12 cellular contexts compared by ENCODE assay signal in genomic region chr3:112811150-112811884, GRCh38. TPM values are rescaled to one million over a fixed set of nuclear protein-coding genes. Genes with fewer than 3 reads are reported as not detected.
DNase-seq lines count a peak whose midpoint lies in the region; ATAC-seq and TF ChIP-seq lines count a peak whose summit lies in the region.
"Had no signal": no experiment of that assay in that cellular context is flagged by ENCODE, and none has a peak within 500 bp of the region (broad histone marks: within the 10 kb centered on the region; RNA-seq: fewer than 3 reads in every experiment).

No MANE protein-coding gene starts in this region.

- no peak for TF ChIP-seq POLR2A in spleen (IDR thresholded peaks at IDR 0.05)

- no peaks in the 10 kb centered on the region for H3K9me2 ChIP-seq in GM23248 (ENCODE audit: insufficient read depth)

- in situ Hi-C loops in GM23248 (cut with MboI) (no loop called here), astrocyte of the spinal cord (cut with HindIII; ENCODE audit: low sequenced_read_pairs) (no loop called here)

- H3K4me1 ChIP-seq in GM23248 (ENCODE audit: insufficient read depth) (peaks cover 40% of the 10 kb centered on the region), spleen (peaks cover 11 to 41% (median 22%) of the 10 kb centered on the region in 6 donors)

- H3K4me3 ChIP-seq in GM23248 (0 out of 2 replicates have a peak overlapping the region, but pooled peaks have one; percentile 11), astrocyte of the spinal cord (ENCODE audit: low read depth, low read length) (no peak overlapping the region), spleen (no peak overlapping the region)

- peaks cover 8% of the 10 kb centered on the region for H3K27me3 Mint-ChIP-seq in activated T-helper 2 cell treated with anti-CD3 and anti-CD28 coated beads, Interferon-gamma antibody, Interleukin-2, Interleukin-4, amounts not matched to agents 10 μg/mL and 5 μg/mL and 100 μg/mL, durations not matched to agents 14 hours and 24 hours and 36 hours (ENCODE audit: low read depth)

- H3K27me3 ChIP-seq in GM23248 (replicated peaks; ENCODE audit: insufficient read depth) (no peaks in the 10 kb centered on the region), spleen (replicated peaks in 1 of 7) (no peaks in the 10 kb centered on the region)

- no peak overlapping the region for H3K27ac Mint-ChIP-seq in activated T-helper 2 cell treated with anti-CD3 and anti-CD28 coated beads, Interferon-gamma antibody, Interleukin-2, Interleukin-4, amounts not matched to agents 10 μg/mL and 5 μg/mL and 100 μg/mL, durations not matched to agents 14 hours and 24 hours and 36 hours
- H3K27ac Mint-ChIP-seq: T-helper 2 cell treated with Interferon-gamma antibody and Interleukin-4, amounts not matched to agents 5 μg/mL and 100 μg/mL, for 36 hours had no signal

- H4K20me1 ChIP-seq in GM23248 (ENCODE audit: insufficient read depth), result no peaks in the 10 kb centered on the region

- TF ChIP-seq CTCF in astrocyte of the spinal cord (IDR thresholded peaks at IDR 0.05; ENCODE audit: low read depth, low read length) (no peak), spleen (IDR thresholded peaks at IDR 0.05 in 8 of 11, conservative IDR thresholded peaks at IDR 0.05 in 3 of 11) (no peak)

- H3K9me3 ChIP-seq in GM23248 (ENCODE audit: low read depth) (no peaks in the 10 kb centered on the region), spleen (no peaks in the 10 kb centered on the region)

- no peaks in the 10 kb centered on the region for H3K36me3 Mint-ChIP-seq in activated T-helper 2 cell treated with anti-CD3 and anti-CD28 coated beads, Interferon-gamma antibody, Interleukin-2, Interleukin-4, amounts not matched to agents 10 μg/mL and 5 μg/mL and 100 μg/mL, durations not matched to agents 14 hours and 24 hours and 36 hours (ENCODE audit: low read depth)

- peaks cover 29% of the 10 kb centered on the region for H3K4me1 Mint-ChIP-seq in activated T-helper 2 cell treated with anti-CD3 and anti-CD28 coated beads, Interferon-gamma antibody, Interleukin-2, Interleukin-4, amounts not matched to agents 10 μg/mL and 5 μg/mL and 100 μg/mL, durations not matched to agents 14 hours and 24 hours and 36 hours (ENCODE audit: low read depth)

- peak overlapping the region; percentile 89 for H3K27ac ChIP-seq in GM23248
- H3K27ac ChIP-seq in spleen, result peak overlapping the region in 5 of 8 donors; percentile 48 to 78 (median 76)

- intact Hi-C loops in spleen (cut with DNase I; ENCODE audit: low total_unique reads), result no loop called here
- intact Hi-C loops in activated T-helper 2 cell treated with anti-CD3 and anti-CD28 coated beads, Interferon-gamma antibody, Interleukin-2, Interleukin-4, amounts not matched to agents 10 μg/mL and 5 μg/mL and 100 μg/mL, durations not matched to agents 14 hours and 24 hours and 36 hours (cut with micrococcal nuclease), result loop anchor here (5.0 kb wide), 2 partner anchors 74 to 229 kb away; no protein-coding TSS in a partner anchor

- WGBS in GM23248 (ENCODE audit: low coverage in 1 of 2, low lambda C conversion rate in 2 of 2, missing lambda C conversion rate in 2 of 2), 2 experiments, result 1 to 4% methylated on average over 3 of the region's 3 CpGs
- WGBS in spleen, 5 donors, result 53 to 63% (median 60%) methylated on average over 3 of the region's 3 CpGs

- H3K36me3 ChIP-seq in GM23248 (ENCODE audit: low read depth), result no peaks in the 10 kb centered on the region
- no peaks in the 10 kb centered on the region for H3K36me3 ChIP-seq in spleen

- H3F3A ChIP-seq in GM23248 (ENCODE audit: insufficient read depth), result peaks cover 42% of the 10 kb centered on the region

- DNase-seq in GM23248 (peak; percentile 90), astrocyte of the spinal cord (ENCODE audit: low read depth, low spot score) (peak; percentile 90), iris pigment epithelial cell (ENCODE audit: low read depth) (peak; percentile 58), spleen (no peak)
- DNase-seq in activated T-helper 2 cell treated with anti-CD3 and anti-CD28 coated beads, Interferon-gamma antibody, Interleukin-2, Interleukin-4, amounts not matched to agents 10 μg/mL and 5 μg/mL and 100 μg/mL, durations not matched to agents 14 hours and 24 hours and 36 hours (ENCODE audit: low spot score), result no peak
- DNase-seq in central memory CD4-positive, alpha-beta T cell, result no peak
- DNase-seq: foreskin melanocyte, NCI-H524 treated with DMSO at 0.1 percent for 48 hours had no signal

- H3K4me3 Mint-ChIP-seq in activated T-helper 2 cell treated with anti-CD3 and anti-CD28 coated beads, Interferon-gamma antibody, Interleukin-2, Interleukin-4, amounts not matched to agents 10 μg/mL and 5 μg/mL and 100 μg/mL, durations not matched to agents 14 hours and 24 hours and 36 hours (ENCODE audit: low read depth), result no peak overlapping the region
- H3K4me3 Mint-ChIP-seq: T-helper 2 cell treated with Interferon-gamma antibody and Interleukin-4, amounts not matched to agents 5 μg/mL and 100 μg/mL, for 36 hours had no signal

- peak overlapping the region; percentile 66 for H3K9ac ChIP-seq in GM23248

- peak overlapping the region; percentile 58 for H2AFZ ChIP-seq in GM23248

- H3K4me2 ChIP-seq in GM23248 (ENCODE audit: unreplicated experiment), result peak overlapping the region; percentile 41

- H3K9me3 Mint-ChIP-seq in activated T-helper 2 cell treated with anti-CD3 and anti-CD28 coated beads, Interferon-gamma antibody, Interleukin-2, Interleukin-4, amounts not matched to agents 10 μg/mL and 5 μg/mL and 100 μg/mL, durations not matched to agents 14 hours and 24 hours and 36 hours, result no peaks in the 10 kb centered on the region
- H3K9me3 Mint-ChIP-seq: T-helper 2 cell treated with Interferon-gamma antibody and Interleukin-4, amounts not matched to agents 5 μg/mL and 100 μg/mL, for 36 hours had no signal

- ATAC-seq in HG02884 (IDR thresholded peaks at IDR 0.05; ENCODE audit: unreplicated experiment) (no peak), GM21526 (IDR thresholded peaks at IDR 0.05; ENCODE audit: low FRiP score, unreplicated experiment) (no peak)

- H3K79me2 ChIP-seq in GM23248 (ENCODE audit: insufficient read depth), result no peaks in the 10 kb centered on the region

RNA-seq across cellular contexts. Expression of gene CD200R1L, which starts 35.3 kb away (rescaled TPM):
- total RNA-seq in GM23248 (2014; rRNA removed; shearing (Covaris generic)), result not detected in 2 replicates
- polyA plus RNA-seq in GM23248 (2016; fragmentation: Nextera tagmentation; extraction: Ambion mirVana), result not detected in 2 replicates
- total RNA-seq in spleen, result not detected
- polyA plus RNA-seq in spleen, result not detected
- not detected in 2 replicates for total RNA-seq in activated T-helper 2 cell treated with anti-CD3 and anti-CD28 coated beads, Interferon-gamma antibody, Interleukin-2, Interleukin-4, amounts not matched to agents 10 μg/mL and 5 μg/mL and 100 μg/mL, durations not matched to agents 14 hours and 24 hours and 36 hours
- polyA plus RNA-seq: neural cell had no signal

Comparison
In these comparisons a context has a peak if more than half of its experiments do, and no peak if none do; other contexts are left out.
1. DNase-seq: peak in GM23248 (single experiment), astrocyte of the spinal cord (single experiment) and iris pigment epithelial cell (single experiment); none in spleen (single experiment), activated T-helper 2 cell treated with anti-CD3 and anti-CD28 coated beads, Interferon-gamma antibody, Interleukin-2, Interleukin-4, amounts not matched to agents 10 μg/mL and 5 μg/mL and 100 μg/mL, durations not matched to agents 14 hours and 24 hours and 36 hours (single experiment) and central memory CD4-positive, alpha-beta T cell (single experiment).